ENCODE assay signal across 10 cellular contexts in genomic region chr6:31727034-31727716, GRCh38. TPM values are rescaled to one million over a fixed set of nuclear protein-coding genes. Genes with fewer than 3 reads are reported as not detected.
A peak's percentile ranks its signal among the peaks of the same experiment; 100 is the strongest.
DNase-seq lines count a peak whose midpoint lies in the region; ATAC-seq and TF ChIP-seq lines count a peak whose summit lies in the region.
"Had no signal": no experiment of that assay in that cellular context is flagged by ENCODE, and none has a peak within 500 bp of the region (broad histone marks: within the 10 kb centered on the region; RNA-seq: fewer than 3 reads in every experiment).

No MANE protein-coding gene starts in this region.

- H3K27me3 ChIP-seq in CD4-positive, alpha-beta T cell (ENCODE audit: control insufficient read depth, insufficient read depth, low read length), result no peaks in the 10 kb centered on the region
- H3K27me3 ChIP-seq in mucosa of rectum (ENCODE audit: control insufficient read depth in 2 of 2, insufficient read depth in 2 of 2, low read length in 2 of 2), result no peaks in the 10 kb centered on the region

- CTCF ChIA-PET in CD4-positive, alpha-beta T cell (lab: Charles Lee), result interaction anchor here (1.0 to 5.8 kb wide), 4 partner anchors 12 to 103 kb away, joined by 3 to 41 read pairs (median 14); partner anchors contain the start of gene MSH5
- CTCF ChIA-PET in activated CD4-positive, alpha-beta memory T cell treated with anti-CD3 and anti-CD28 coated beads for 36 hours (lab: Charles Lee), result interaction anchor here (1.0 to 4.2 kb wide), 4 partner anchors 11 to 136 kb away, joined by 4 to 40 read pairs (median 10); partner anchors contain the start of gene MSH5

- ATAC-seq in CD4-positive, alpha-beta T cell (ENCODE audit: poor library complexity), result peak; percentile 6
- peak; percentile 60 for ATAC-seq in GM21528 (IDR thresholded peaks at IDR 0.05; ENCODE audit: low FRiP score, unreplicated experiment)
- no peak for ATAC-seq in GM18861 (IDR thresholded peaks at IDR 0.05; ENCODE audit: unreplicated experiment)
- ATAC-seq in GM19455 (IDR thresholded peaks at IDR 0.05; ENCODE audit: unreplicated experiment), result no peak

- H3K27ac ChIP-seq in CD4-positive, alpha-beta T cell (ENCODE audit: low read depth, low read length), result no peak overlapping the region
- peak overlapping the region; percentile 98 for H3K27ac ChIP-seq in mucosa of rectum (ENCODE audit: low read depth in 2 of 2, low read length in 2 of 2)

- no peaks in the 10 kb centered on the region for H3K9me3 Mint-ChIP-seq in CD4-positive, alpha-beta T cell
- H3K9me3 Mint-ChIP-seq in activated CD4-positive, alpha-beta memory T cell treated with anti-CD3 and anti-CD28 coated beads for 36 hours, result no peaks in the 10 kb centered on the region

- H3K27me3 Mint-ChIP-seq in CD4-positive, alpha-beta T cell, result no peaks in the 10 kb centered on the region
- H3K27me3 Mint-ChIP-seq in activated CD4-positive, alpha-beta memory T cell treated with anti-CD3 and anti-CD28 coated beads for 36 hours, result no peaks in the 10 kb centered on the region

- POLR2A ChIA-PET in CD4-positive, alpha-beta T cell (lab: Charles Lee), result interaction anchor here (0.8 to 1.6 kb wide), 4 partner anchors 12 to 100 kb away, joined by 3 to 5 read pairs (median 3); partner anchors contain the start of genes ABHD16A, HSPA1B and LSM2
- POLR2A ChIA-PET in activated CD4-positive, alpha-beta memory T cell treated with anti-CD3 and anti-CD28 coated beads for 36 hours (lab: Charles Lee), result interaction anchor here (0.6 kb wide), 1 partner anchor 106 kb away, joined by 3 read pairs; no protein-coding TSS in a partner anchor

- H3K4me1 Mint-ChIP-seq in CD4-positive, alpha-beta T cell (ENCODE audit: low read depth), result peaks cover 50% of the 10 kb centered on the region
- peaks cover 53% of the 10 kb centered on the region for H3K4me1 Mint-ChIP-seq in activated CD4-positive, alpha-beta memory T cell treated with anti-CD3 and anti-CD28 coated beads for 36 hours (ENCODE audit: low read depth)

- H3K4me3 ChIP-seq in mucosa of rectum (ENCODE audit: low read length in 2 of 2), result peak overlapping the region; percentile 17 to 37

- peak overlapping the region; percentile 80 for H3K4me3 Mint-ChIP-seq in CD4-positive, alpha-beta T cell
- H3K4me3 Mint-ChIP-seq in activated CD4-positive, alpha-beta memory T cell treated with anti-CD3 and anti-CD28 coated beads for 36 hours, result no peak overlapping the region

- H3K36me3 ChIP-seq in mucosa of rectum (ENCODE audit: control insufficient read depth in 2 of 2, insufficient read depth in 2 of 2, low read length in 2 of 2), result peaks cover 27% of the 10 kb centered on the region in 2 donors

- H3K9me3 ChIP-seq in CD4-positive, alpha-beta T cell (ENCODE audit: control insufficient read depth, low read length), result no peaks in the 10 kb centered on the region
- no peaks in the 10 kb centered on the region for H3K9me3 ChIP-seq in mucosa of rectum (ENCODE audit: control insufficient read depth in 2 of 2, low read length in 2 of 2)

- intact Hi-C loops in CD4-positive, alpha-beta T cell (cut with DNase I, micrococcal nuclease), result no loop called here
- intact Hi-C loops in activated CD4-positive, alpha-beta memory T cell treated with anti-CD3 and anti-CD28 coated beads for 36 hours (cut with micrococcal nuclease), result no loop called here

- DNase-seq in CD4-positive, alpha-beta T cell, result peak in 1 of 10 experiments; percentile 17
- peak; percentile 37 for DNase-seq in activated CD4-positive, alpha-beta memory T cell treated with anti-CD3 and anti-CD28 coated beads for 36 hours
- no peak for DNase-seq in NCI-H146 (lab: John Stamatoyannopoulos, UW)
- no peak for DNase-seq in activated CD4-positive, CD25-positive, alpha-beta regulatory T cell (lab: John Stamatoyannopoulos, UW)
- DNase-seq: activated gamma-delta T cell, NCI-H1048 had no signal

- TF ChIP-seq CTCF in CD4-positive, alpha-beta T cell (IDR thresholded peaks at IDR 0.05), result no peak

- peak overlapping the region; percentile 59 for H3K27ac Mint-ChIP-seq in CD4-positive, alpha-beta T cell
- H3K27ac Mint-ChIP-seq in activated CD4-positive, alpha-beta memory T cell treated with anti-CD3 and anti-CD28 coated beads for 36 hours, result peak overlapping the region; percentile 76

- peak overlapping the region in 1 of 2 donors; percentile 13 for H3K9ac ChIP-seq in mucosa of rectum (ENCODE audit: low read depth in 1 of 2, low read length in 2 of 2)

- H3K36me3 Mint-ChIP-seq in CD4-positive, alpha-beta T cell (ENCODE audit: low read depth), result peaks cover 32% of the 10 kb centered on the region
- H3K36me3 Mint-ChIP-seq in activated CD4-positive, alpha-beta memory T cell treated with anti-CD3 and anti-CD28 coated beads for 36 hours, result peaks cover 17% of the 10 kb centered on the region

- peaks cover 31 to 42% of the 10 kb centered on the region in 2 donors for H3K4me1 ChIP-seq in mucosa of rectum (ENCODE audit: control insufficient read depth in 2 of 2, insufficient read depth in 2 of 2, low read length in 2 of 2)

RNA-seq across cellular contexts. Expression of gene DDAH2, which starts 1.9 kb away (rescaled TPM):
- 1 to 10 TPM; 3.0 to 3.3 TPM for total RNA-seq in CD4-positive, alpha-beta T cell
- 1 to 10 TPM; 6.2 to 6.6 TPM for total RNA-seq in activated CD4-positive, alpha-beta memory T cell treated with anti-CD3 and anti-CD28 coated beads for 36 hours

RNA-seq across cellular contexts. Expression of gene MPIG6B, which starts 4.0 kb away (rescaled TPM):
- total RNA-seq in CD4-positive, alpha-beta T cell, result under 1 TPM; 0.11 to 0.17 TPM
- not detected for total RNA-seq in activated CD4-positive, alpha-beta memory T cell treated with anti-CD3 and anti-CD28 coated beads for 36 hours

RNA-seq across cellular contexts. Expression of gene LY6G6C, which starts 5.6 kb away (rescaled TPM):
- total RNA-seq in CD4-positive, alpha-beta T cell, result not detected
- not detected for total RNA-seq in activated CD4-positive, alpha-beta memory T cell treated with anti-CD3 and anti-CD28 coated beads for 36 hours

RNA-seq across cellular contexts. Expression of gene CLIC1, which starts 9.2 kb away (rescaled TPM):
- 10 to 100 TPM; 61.2 to 61.5 TPM for total RNA-seq in CD4-positive, alpha-beta T cell
- total RNA-seq in activated CD4-positive, alpha-beta memory T cell treated with anti-CD3 and anti-CD28 coated beads for 36 hours, result 100 to 1,000 TPM; 430 to 442 TPM

RNA-seq across cellular contexts. Expression of gene LY6G6D, which starts 12.0 kb away (rescaled TPM):
- total RNA-seq in CD4-positive, alpha-beta T cell, result not detected
- not detected for total RNA-seq in activated CD4-positive, alpha-beta memory T cell treated with anti-CD3 and anti-CD28 coated beads for 36 hours

Comparison
In these comparisons a context has a peak if more than half of its experiments do, and no peak if none do; other contexts are left out.
1. ATAC-seq: peak in CD4-positive, alpha-beta T cell (single experiment) and GM21528 (single experiment); none in GM18861 (single experiment) and GM19455 (single experiment).